22 cellular contexts compared by ENCODE assay signal in genomic region chr1:225617479-225617878, GRCh38. TPM values are rescaled to one million over a fixed set of nuclear protein-coding genes. Genes with fewer than 3 reads are reported as not detected.
DNase-seq lines count a peak whose midpoint lies in the region; ATAC-seq and TF ChIP-seq lines count a peak whose summit lies in the region.
"Had no signal": no experiment of that assay in that cellular context is flagged by ENCODE, and none has a peak within 500 bp of the region (broad histone marks: within the 10 kb centered on the region; RNA-seq: fewer than 3 reads in every experiment).

No MANE protein-coding gene starts in this region.

- no peaks in the 10 kb centered on the region for H3K9me3 ChIP-seq in PC-9 (ENCODE audit: insufficient read depth, low read depth)
- H3K9me3 ChIP-seq in gastrocnemius medialis = no peaks in the 10 kb centered on the region
- H3K9me3 ChIP-seq: esophagus muscularis mucosa, spleen, vagina had no signal

- no peak for ATAC-seq in gastrocnemius medialis
- ATAC-seq: natural killer cell treated with Interleukin-12 subunit alpha and Interleukin-12 subunit beta and Interleukin-15 and Interleukin-18, amount 100 ng/mL, for 72 hours had no signal

- no peak overlapping the region for H3K4me3 ChIP-seq in PC-9
- H3K4me3 ChIP-seq in rectal smooth muscle tissue (ENCODE audit: low read length) = no peak overlapping the region
- no peak overlapping the region for H3K4me3 ChIP-seq in gastrocnemius medialis
- H3K4me3 ChIP-seq: esophagus muscularis mucosa, lung, spleen, vagina had no signal

- peak overlapping the region; percentile 70 for H3K27ac Mint-ChIP-seq in glutamatergic neuron (ENCODE audit: unreplicated experiment)
- H3K27ac Mint-ChIP-seq: CD4-positive, alpha-beta memory T cell; immature natural killer cell; natural killer cell treated with Interleukin-12 subunit alpha and Interleukin-12 subunit beta and Interleukin-15 and Interleukin-18, amount 100 ng/mL, for 72 hours had no signal

- H3K36me3 ChIP-seq in PC-9 (ENCODE audit: low read depth) (no peaks in the 10 kb centered on the region), rectal smooth muscle tissue (ENCODE audit: control insufficient read depth, insufficient read depth, low read length) (no peaks in the 10 kb centered on the region), gastrocnemius medialis (no peaks in the 10 kb centered on the region)
- H3K36me3 ChIP-seq: esophagus muscularis mucosa, spleen, vagina had no signal

- peaks cover 48% of the 10 kb centered on the region for H3K4me1 Mint-ChIP-seq in glutamatergic neuron (ENCODE audit: low read depth, unreplicated experiment)
- H3K4me1 Mint-ChIP-seq: CD4-positive, alpha-beta memory T cell; immature natural killer cell had no signal

- POLR2A ChIA-PET in PC-9 (lab: Charles Lee; ENCODE audit: unreplicated experiment) = interaction anchor here (0.6 kb wide), 3 partner anchors 66 to 153 kb away, joined by 3 to 6 read pairs (median 4); no protein-coding TSS in a partner anchor

- H3K27me3 Mint-ChIP-seq in glutamatergic neuron (ENCODE audit: unreplicated experiment) = peaks cover 8% of the 10 kb centered on the region
- H3K27me3 Mint-ChIP-seq: progenitor cell of endocrine pancreas had no signal

- H3K36me3 Mint-ChIP-seq in glutamatergic neuron (ENCODE audit: unreplicated experiment) = no peaks in the 10 kb centered on the region
- H3K36me3 Mint-ChIP-seq: CD4-positive, alpha-beta memory T cell; immature natural killer cell; natural killer cell treated with Interleukin-12 subunit alpha and Interleukin-12 subunit beta and Interleukin-15 and Interleukin-18, amount 100 ng/mL, for 72 hours had no signal

- no peak overlapping the region for H2AFZ ChIP-seq in PC-9

- H3K4me1 ChIP-seq in PC-9 (replicated peaks; ENCODE audit: insufficient read depth) (peaks cover 12% of the 10 kb centered on the region), rectal smooth muscle tissue (ENCODE audit: control insufficient read depth, insufficient read depth, low read length) (peaks cover 19% of the 10 kb centered on the region), gastrocnemius medialis (peaks cover 24 to 31% of the 10 kb centered on the region in 2 donors)

- H4K20me1 ChIP-seq in PC-9 (ENCODE audit: insufficient read depth) = peaks cover 8% of the 10 kb centered on the region

- DNase-seq in EH (ENCODE audit: low read depth) = peak; percentile 61
- DNase-seq in PC-9 = no peak
- no peak for DNase-seq in glutamatergic neuron
- no peak for DNase-seq in GM20000 (ENCODE audit: low spot score)
- DNase-seq in gastrocnemius medialis = no peak
- DNase-seq in GM13976 (ENCODE audit: low spot score) = no peak
- no peak for DNase-seq in activated CD4-positive, CD25-positive, alpha-beta regulatory T cell (lab: John Stamatoyannopoulos, UW)
- DNase-seq: activated CD4-positive, alpha-beta T cell treated with anti-CD3 and anti-CD28 coated beads for 48 hours; activated CD8-positive, alpha-beta memory T cell treated with anti-CD3 and anti-CD28 coated beads, Interleukin-2, amount 50 U/mL, for 4 hours; CD4-positive, alpha-beta memory T cell; head of caudate nucleus; immature natural killer cell; KG1; NCI-H2081 treated with DMSO at 0.1 percent for 48 hours; spleen; SW 1271 had no signal

- H3K9me3 Mint-ChIP-seq in glutamatergic neuron (ENCODE audit: unreplicated experiment) = peaks cover 17% of the 10 kb centered on the region
- H3K9me3 Mint-ChIP-seq: CD4-positive, alpha-beta memory T cell; immature natural killer cell; natural killer cell treated with Interleukin-12 subunit alpha and Interleukin-12 subunit beta and Interleukin-15 and Interleukin-18, amount 100 ng/mL, for 72 hours had no signal

- TF ChIP-seq CTCF in PC-9 (conservative IDR thresholded peaks at IDR 0.05) (no peak), glutamatergic neuron (IDR thresholded peaks at IDR 0.05; ENCODE audit: partially characterized antibody, unreplicated experiment) (no peak), GM20000 (IDR thresholded peaks at IDR 0.05; ENCODE audit: extremely low read depth, missing control alignments) (no peak), gastrocnemius medialis (IDR thresholded peaks at IDR 0.05 in 4 of 5, conservative IDR thresholded peaks at IDR 0.05 in 1 of 5) (no peak), GM13976 (IDR thresholded peaks at IDR 0.05; ENCODE audit: borderline replicate concordance, control extremely low read depth, extremely low read depth, insufficient read depth, missing control alignments) (no peak)

- peak overlapping the region; percentile 24; the same call in 1 of the 2 replicates for H3K27ac ChIP-seq in PC-9
- peak overlapping the region; percentile 12 for H3K27ac ChIP-seq in rectal smooth muscle tissue (ENCODE audit: low read depth, low read length)
- H3K27ac ChIP-seq in gastrocnemius medialis = peak overlapping the region in 2 of 4 donors; percentile 4 to 41
- H3K27ac ChIP-seq: vagina had no signal

- CTCF ChIA-PET in PC-9 (lab: Charles Lee) = interaction anchor here (0.6 kb wide), 1 partner anchor 107 kb away, joined by 4 read pairs; no protein-coding TSS in a partner anchor

- H3K4me3 Mint-ChIP-seq in glutamatergic neuron (ENCODE audit: unreplicated experiment) = peak overlapping the region; percentile 55
- H3K4me3 Mint-ChIP-seq: CD4-positive, alpha-beta memory T cell; immature natural killer cell; natural killer cell treated with Interleukin-12 subunit alpha and Interleukin-12 subunit beta and Interleukin-15 and Interleukin-18, amount 100 ng/mL, for 72 hours had no signal

- H3F3A ChIP-seq in PC-9 (ENCODE audit: insufficient read depth, low read depth) = peaks cover 36% of the 10 kb centered on the region

- no peak overlapping the region for H3K9ac ChIP-seq in rectal smooth muscle tissue (ENCODE audit: low read length)

- intact Hi-C loops in PC-9 (cut with micrococcal nuclease; ENCODE audit: unreplicated experiment) = no loop called here
- intact Hi-C loops in gastrocnemius medialis (cut with DNase I; ENCODE audit: low total_unique reads) = no loop called here

- no peaks in the 10 kb centered on the region for H3K9me2 ChIP-seq in PC-9 (ENCODE audit: insufficient read depth)

- H3K27me3 ChIP-seq in PC-9 (ENCODE audit: insufficient read depth, low read depth) (no peaks in the 10 kb centered on the region), rectal smooth muscle tissue (ENCODE audit: control insufficient read depth, insufficient read depth, low read length) (no peaks in the 10 kb centered on the region), gastrocnemius medialis (no peaks in the 10 kb centered on the region)
- H3K27me3 ChIP-seq: esophagus muscularis mucosa, spleen, vagina had no signal

- no peak overlapping the region for H3K4me2 ChIP-seq in PC-9

- in situ Hi-C loops in gastrocnemius medialis (cut with MboI; ENCODE audit: low sequenced_read_pairs in 4 of 4) = no loop called here
- in situ Hi-C loops in GM13976 (cut with MboI; ENCODE audit: low sequenced_read_pairs, unreplicated experiment) = no loop called here

- TF ChIP-seq POLR2A in gastrocnemius medialis (IDR thresholded peaks at IDR 0.05) = no peak

- H3K79me2 ChIP-seq in PC-9 (ENCODE audit: low read depth) = peaks cover 82% of the 10 kb centered on the region

- no TSS peak for BruUV-seq in PC-9 (replicated peaks; lab: Mats Ljungman, UMichigan)

RNA-seq across cellular contexts. Expression of gene ENAH, which starts 35.4 kb away (rescaled TPM):
- 118 and 167 TPM in 2 replicates for total RNA-seq in PC-9 (2021)
- 265 TPM for total RNA-seq in glutamatergic neuron (ENCODE audit: unreplicated experiment)
- total RNA-seq in gastrocnemius medialis = 100 to 1,000 TPM in 1 of 4 donors, 10 to 100 TPM in 3; 56.1 to 112 (median 62.2) TPM
